ENCODE assay signal across 15 cellular contexts in the genomic region with DNA sequence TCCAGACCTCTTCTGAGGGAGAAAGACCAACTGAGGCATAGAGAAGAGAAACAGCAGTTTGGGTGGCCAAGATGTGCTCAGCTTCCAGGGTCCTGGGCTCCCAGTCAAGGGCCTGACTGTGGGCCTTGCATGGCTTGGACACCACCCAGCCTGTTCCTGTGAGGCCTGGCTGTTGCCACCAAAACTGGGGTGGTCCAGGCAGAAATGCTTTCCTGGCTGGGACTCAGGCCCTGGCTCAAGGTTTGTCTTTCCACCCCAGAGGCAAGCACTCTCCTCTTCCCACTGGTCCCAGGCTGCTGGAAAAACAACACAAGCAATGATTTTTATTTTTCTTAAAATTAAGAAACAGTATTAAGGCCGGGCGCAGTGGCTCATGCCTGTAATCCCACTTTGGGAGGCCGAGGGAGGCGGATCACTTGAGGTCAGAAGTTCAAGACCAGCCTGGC. TPM values are rescaled to one million over a fixed set of nuclear protein-coding genes. Genes with fewer than 3 reads are reported as not detected.
DNase-seq lines count a peak whose midpoint lies in the region; ATAC-seq and TF ChIP-seq lines count a peak whose summit lies in the region.
"Had no signal": no experiment of that assay in that cellular context is flagged by ENCODE, and none has a peak within 500 bp of the region (broad histone marks: within the 10 kb centered on the region; RNA-seq: fewer than 3 reads in every experiment).

No MANE protein-coding gene starts in this region.

- H3K27ac Mint-ChIP-seq in brain (peak overlapping the region in 3 of 5 experiments; percentile 77 to 91 (median 86)), T-cell (no peak overlapping the region)
- no peak overlapping the region for H3K27ac Mint-ChIP-seq in activated CD4-positive, alpha-beta T cell treated with anti-CD3 and anti-CD28 coated beads, Interleukin-2, amount 10 ng/mL, durations not matched to agents 24 days and 14 days
- H3K27ac Mint-ChIP-seq: stimulated activated naive CD8-positive, alpha-beta T cell treated with anti-CD3 and anti-CD28 coated beads, Interleukin-15, Interleukin-2, amounts not matched to agents 100 ng/mL and 50 ng/mL, for 24 hours had no signal

- no peaks in the 10 kb centered on the region; a peak in 1 of 3 replicates for H3K36me3 ChIP-seq in HEK293 (ENCODE audit: control insufficient read depth in 2 of 2, insufficient read depth in 1 of 2, low read length in 2 of 2)
- H3K36me3 ChIP-seq: right lobe of liver had no signal

- no peak for TF ChIP-seq CTCF in HEK293 (tag by site-specific recombination; IDR thresholded peaks at IDR 0.05)
- TF ChIP-seq CTCF in brain (conservative IDR thresholded peaks at IDR 0.05): no peak

- no peak for ATAC-seq in T-cell (replicated peaks in 1 of 4)
- ATAC-seq: naive thymus-derived CD8-positive, alpha-beta T cell; right lobe of liver had no signal

- POLR2A ChIA-PET in HEK293 (lab: Yijun Ruan, JAX) (interaction anchor here (1.0 kb wide), 1 partner anchor 26 kb away, joined by 3 read pairs; a partner anchor contains a TSS), T-cell (lab: Charles Lee) (no interaction called here)

- H3K4me3 ChIP-seq in HEK293 (ENCODE audit: low read depth, low read length) (no peak overlapping the region), skin epidermis (no peak overlapping the region)
- H3K4me3 ChIP-seq: right lobe of liver had no signal

- H3K4me3 Mint-ChIP-seq in brain (peak overlapping the region in 1 of 5 experiments; percentile 16), T-cell (no peak overlapping the region)
- H3K4me3 Mint-ChIP-seq in activated CD4-positive, alpha-beta T cell treated with anti-CD3 and anti-CD28 coated beads, Interleukin-2, amount 10 ng/mL, durations not matched to agents 24 days and 14 days: no peak overlapping the region
- H3K4me3 Mint-ChIP-seq: stimulated activated naive CD8-positive, alpha-beta T cell treated with anti-CD3 and anti-CD28 coated beads, Interleukin-15, Interleukin-2, amounts not matched to agents 100 ng/mL and 50 ng/mL, for 24 hours had no signal

- H3K4me1 ChIP-seq in HEK293 (ENCODE audit: control insufficient read depth, insufficient read depth, low read length): no peaks in the 10 kb centered on the region; the same call in 1 of the 2 replicates

- H3K27ac ChIP-seq in HEK293 (ENCODE audit: extremely low read depth, low read depth, low read length) (no peak overlapping the region), skin epidermis (peak overlapping the region in 11 of 21 experiments; percentile 3 to 73 (median 55))
- H3K27ac ChIP-seq: right lobe of liver had no signal

- intact Hi-C loops in activated CD4-positive, alpha-beta T cell treated with anti-CD3 and anti-CD28 coated beads, Interleukin-2, amount 10 ng/mL, durations not matched to agents 24 days and 14 days (cut with micrococcal nuclease): no loop called here

- DNase-seq in medulla oblongata (ENCODE audit: extremely low spot score) (peak; percentile 48), NCI-H128 (lab: John Stamatoyannopoulos, UW; ENCODE audit: unreplicated experiment) (no peak), NCI-H1436 treated with DMSO at 0.1 percent for 48 hours (lab: John Stamatoyannopoulos, UW) (no peak), T-cell (no peak)
- no peak for DNase-seq in activated CD4-positive, alpha-beta T cell treated with anti-CD3 and anti-CD28 coated beads, Interleukin-2, amount 10 ng/mL, durations not matched to agents 24 days and 14 days
- DNase-seq: DMS 273 treated with DMSO at 0.1 percent for 48 hours; naive thymus-derived CD8-positive, alpha-beta T cell; NCI-H2107; NCI-H82; SHP77 treated with DMSO at 0.1 percent for 48 hours had no signal

- CTCF ChIA-PET in HEK293 (lab: Yijun Ruan, JAX): interaction anchor here (0.9 to 1.3 kb wide), 4 partner anchors 48 to 126 kb away, joined by 3 read pairs; no protein-coding TSS in a partner anchor
- CTCF ChIA-PET in T-cell (lab: Charles Lee): no interaction called here

- H3K9me3 ChIP-seq in HEK293 (ENCODE audit: control insufficient read depth, insufficient read depth, low read depth, low read length): no peaks in the 10 kb centered on the region
- H3K9me3 ChIP-seq: right lobe of liver had no signal

- no peaks in the 10 kb centered on the region for H3K9me3 Mint-ChIP-seq in brain
- no peaks in the 10 kb centered on the region for H3K9me3 Mint-ChIP-seq in T-cell
- H3K9me3 Mint-ChIP-seq in activated CD4-positive, alpha-beta T cell treated with anti-CD3 and anti-CD28 coated beads, Interleukin-2, amount 10 ng/mL, durations not matched to agents 24 days and 14 days: no peaks in the 10 kb centered on the region
- H3K9me3 Mint-ChIP-seq: naive thymus-derived CD8-positive, alpha-beta T cell; stimulated activated naive CD8-positive, alpha-beta T cell treated with anti-CD3 and anti-CD28 coated beads, Interleukin-15, Interleukin-2, amounts not matched to agents 100 ng/mL and 50 ng/mL, for 24 hours had no signal

- peaks cover 17% of the 10 kb centered on the region for H3K27me3 Mint-ChIP-seq in brain
- peaks cover 12 to 24% of the 10 kb centered on the region in 2 donors for H3K27me3 Mint-ChIP-seq in T-cell
- peaks cover 23% of the 10 kb centered on the region for H3K27me3 Mint-ChIP-seq in activated CD4-positive, alpha-beta T cell treated with anti-CD3 and anti-CD28 coated beads, Interleukin-2, amount 10 ng/mL, durations not matched to agents 24 days and 14 days

- H3K36me3 Mint-ChIP-seq in brain: no peaks in the 10 kb centered on the region
- H3K36me3 Mint-ChIP-seq in T-cell: peaks cover 2% of the 10 kb centered on the region
- H3K36me3 Mint-ChIP-seq in activated CD4-positive, alpha-beta T cell treated with anti-CD3 and anti-CD28 coated beads, Interleukin-2, amount 10 ng/mL, durations not matched to agents 24 days and 14 days (ENCODE audit: low read depth): no peaks in the 10 kb centered on the region

- peaks cover 20% of the 10 kb centered on the region for H3K4me1 Mint-ChIP-seq in brain
- H3K4me1 Mint-ChIP-seq in T-cell: peaks cover 0 to 17% (median 12%) of the 10 kb centered on the region in 3 donors
- H3K4me1 Mint-ChIP-seq in activated CD4-positive, alpha-beta T cell treated with anti-CD3 and anti-CD28 coated beads, Interleukin-2, amount 10 ng/mL, durations not matched to agents 24 days and 14 days: peaks cover 3% of the 10 kb centered on the region

TF ChIP-seq in HEK293, 187 proteins besides CTCF, POLR2A, EP300 and RAD21:
- TF ChIP-seq, protein P1, sequence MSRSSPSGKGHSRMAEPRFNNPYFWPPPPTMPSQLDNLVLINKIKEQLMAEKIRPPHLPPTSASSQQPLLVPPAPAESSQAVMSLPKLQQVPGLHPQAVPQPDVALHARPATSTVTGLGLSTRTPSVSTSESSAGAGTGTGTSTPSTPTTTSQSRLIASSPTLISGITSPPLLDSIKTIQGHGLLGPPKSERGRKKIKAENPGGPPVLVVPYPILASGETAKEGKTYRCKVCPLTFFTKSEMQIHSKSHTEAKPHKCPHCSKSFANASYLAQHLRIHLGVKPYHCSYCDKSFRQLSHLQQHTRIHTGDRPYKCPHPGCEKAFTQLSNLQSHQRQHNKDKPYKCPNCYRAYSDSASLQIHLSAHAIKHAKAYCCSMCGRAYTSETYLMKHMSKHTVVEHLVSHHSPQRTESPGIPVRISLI (tag by site-specific recombination; IDR thresholded peaks at IDR 0.05): no peak
- TF ChIP-seq GLIS1 (tag by site-specific recombination; IDR thresholded peaks at IDR 0.05) (peak; percentile 42; the same call in 1 of the 2 replicates), ZXDB (tag by site-specific recombination; IDR thresholded peaks at IDR 0.05) (no peak), ZNF223 (tag by site-specific recombination; IDR thresholded peaks at IDR 0.05) (0 out of 2 replicates have a peak, but pooled peaks have one; percentile 22), ZBTB48 (tag by site-specific recombination; IDR thresholded peaks at IDR 0.05) (0 out of 2 replicates have a peak, but pooled peaks have one; percentile 7)

RNA-seq across cellular contexts. Expression of a gene that starts 13.3 kb away (rescaled TPM):
- 0.24 TPM for polyA plus RNA-seq in brain (ENCODE audit: insufficient read depth, low read depth, low replicate concordance)
- not detected for total RNA-seq in T-cell
- 0.07 and 0.28 TPM in 2 replicates for total RNA-seq in activated CD4-positive, alpha-beta T cell treated with anti-CD3 and anti-CD28 coated beads, Interleukin-2, amount 10 ng/mL, durations not matched to agents 24 days and 14 days
- total RNA-seq: naive thymus-derived CD8-positive, alpha-beta T cell had no signal

RNA-seq across cellular contexts. Expression of a gene that starts 26.5 kb away (rescaled TPM):
- 52.7 TPM for polyA plus RNA-seq in brain (ENCODE audit: insufficient read depth, low read depth, low replicate concordance)
- 10 to 100 TPM; 73.3 to 98.8 (median 82.3) TPM for total RNA-seq in T-cell
- 69.6 and 78.4 TPM in 2 replicates for total RNA-seq in activated CD4-positive, alpha-beta T cell treated with anti-CD3 and anti-CD28 coated beads, Interleukin-2, amount 10 ng/mL, durations not matched to agents 24 days and 14 days

RNA-seq across cellular contexts. Expression of a gene that starts 33.9 kb away (rescaled TPM):
- 50.7 TPM for polyA plus RNA-seq in brain (ENCODE audit: insufficient read depth, low read depth, low replicate concordance)
- total RNA-seq in T-cell: 1 to 10 TPM in 3 of 5 donors, under 1 TPM in 2; 0.09 to 1.9 (median 1.0) TPM
- total RNA-seq in activated CD4-positive, alpha-beta T cell treated with anti-CD3 and anti-CD28 coated beads, Interleukin-2, amount 10 ng/mL, durations not matched to agents 24 days and 14 days: not detected in 2 replicates
- polyA plus RNA-seq: naive thymus-derived CD8-positive, alpha-beta T cell had no signal

Comparison
In these comparisons a context has a peak if more than half of its experiments do, and no peak if none do; other contexts are left out.
1. H3K27ac Mint-ChIP-seq: peak in brain (3 of 5); none in T-cell (0 of 2) and activated CD4-positive, alpha-beta T cell treated with anti-CD3 and anti-CD28 coated beads, Interleukin-2, amount 10 ng/mL, durations not matched to agents 24 days and 14 days (single experiment).